ENCODE assay signal across 8 cellular contexts in the genomic region with DNA sequence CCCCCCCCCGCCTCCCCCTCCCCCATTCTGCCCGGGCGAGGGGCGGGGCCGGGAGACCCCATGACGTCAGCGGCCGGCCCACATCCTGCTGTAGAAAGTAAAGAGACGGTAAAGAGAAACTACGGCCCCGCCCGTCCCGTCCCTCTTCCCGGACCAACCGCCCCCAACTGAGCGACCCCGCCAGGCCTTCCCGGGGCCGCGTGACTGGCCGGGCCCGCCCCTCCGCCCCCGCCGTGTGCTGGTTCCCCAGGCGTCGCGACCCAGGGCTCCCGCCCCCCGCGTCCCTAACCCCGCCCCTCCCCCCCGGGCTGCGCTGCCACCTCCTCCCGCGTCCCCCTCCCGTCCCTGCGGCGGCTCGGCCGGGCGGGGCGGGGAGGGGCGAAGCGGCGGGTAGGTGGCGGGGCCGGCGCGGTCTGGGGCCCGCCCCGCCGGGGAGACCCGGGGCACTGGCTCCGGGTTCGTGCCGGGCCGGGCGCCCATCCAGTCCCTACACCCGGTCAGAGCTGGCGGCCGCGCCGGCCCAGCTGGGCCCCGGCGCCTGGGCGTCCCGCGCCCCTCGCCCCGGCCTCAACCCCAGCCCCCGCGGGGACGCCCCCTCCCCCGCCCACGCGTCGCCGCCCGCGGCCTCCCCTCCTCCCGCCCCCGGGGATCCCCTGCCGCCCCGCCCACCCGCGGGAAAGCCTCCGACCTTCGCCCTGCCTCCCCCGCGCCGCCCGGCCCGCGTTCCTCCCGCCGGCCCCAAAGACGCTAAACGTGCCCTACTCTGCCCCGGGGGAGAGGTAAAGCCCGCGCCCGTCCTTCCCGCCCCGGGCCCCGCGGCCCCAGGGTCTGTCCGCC. TPM values are rescaled to one million over a fixed set of nuclear protein-coding genes. Genes with fewer than 3 reads are reported as not detected.
DNase-seq lines count a peak whose midpoint lies in the region; ATAC-seq and TF ChIP-seq lines count a peak whose summit lies in the region.

No MANE protein-coding gene starts in this region.

- CTCF ChIA-PET in BJ (lab: Yijun Ruan, JAX) = interaction anchor here (0.6 to 2.2 kb wide), 2 partner anchors 13 to 240 kb away, joined by 3 to 8 read pairs; no protein-coding TSS in a partner anchor

- H3K36me3 ChIP-seq in BJ (ENCODE audit: control insufficient read depth, insufficient read depth, low read length) = no peaks in the 10 kb centered on the region

- peak overlapping the region; percentile 69 for H3K4me3 ChIP-seq in BJ (ENCODE audit: low read depth, low read length)

- peak; percentile 80 for DNase-seq in BJ (ENCODE audit: low read depth)
- DNase-seq in GM19238 (ENCODE audit: insufficient read length, low spot score) = peak; percentile 89
- DNase-seq in NCI-H510A treated with DMSO at 0.1 percent for 48 hours (lab: John Stamatoyannopoulos, UW) = peak; percentile 83
- peak; percentile 92 to 93 for DNase-seq in activated CD4-positive, alpha-beta T cell treated with anti-CD3 and anti-CD28 coated beads for 24 hours (ENCODE audit: low read depth in 2 of 2)
- DNase-seq in cerebellum (ENCODE audit: low spot score) = peak; percentile 85
- DNase-seq in stimulated activated CD4-positive, alpha-beta T cell treated with anti-CD3 and anti-CD28 coated beads, Interleukin-2, amount 100 ng/mL, for 24 hours = peak; percentile 96

- peak overlapping the region; percentile 78 for H3K27ac ChIP-seq in layer of hippocampus (ENCODE audit: low read depth, low read length)

- H3K27me3 ChIP-seq in BJ (ENCODE audit: control insufficient read depth, insufficient read depth, low read length) = no peaks in the 10 kb centered on the region
- no peaks in the 10 kb centered on the region for H3K27me3 ChIP-seq in layer of hippocampus (ENCODE audit: control insufficient read depth, insufficient read depth, low read length)

- POLR2A ChIA-PET in BJ (lab: Charles Lee) = no interaction called here

- TF ChIP-seq CTCF in BJ (IDR thresholded peaks at IDR 0.05; ENCODE audit: insufficient read depth, low read depth, low read length) = no peak

- ATAC-seq in HG03432 (IDR thresholded peaks at IDR 0.05; ENCODE audit: unreplicated experiment) = peak; percentile 64

RNA-seq across cellular contexts. Expression of gene HIVEP1, which starts 0.6 kb away (rescaled TPM):
- 13.6 and 17.1 TPM in 2 replicates for polyA plus RNA-seq in BJ (2011; rRNA removed)
- polyA minus RNA-seq in BJ (2011; rRNA and poly(A)+ RNA removed) = 27.5 and 30.0 TPM in 2 replicates
- total RNA-seq in cerebellum = 26.4 TPM

Comparison
In these comparisons a context has a peak if more than half of its experiments do, and no peak if none do; other contexts are left out.
1. Peak in every context shown above with its lines: DNase-seq, ATAC-seq, H3K4me3 ChIP-seq and H3K27ac ChIP-seq.